ENCODE assay signal across 14 cellular contexts in the genomic region with DNA sequence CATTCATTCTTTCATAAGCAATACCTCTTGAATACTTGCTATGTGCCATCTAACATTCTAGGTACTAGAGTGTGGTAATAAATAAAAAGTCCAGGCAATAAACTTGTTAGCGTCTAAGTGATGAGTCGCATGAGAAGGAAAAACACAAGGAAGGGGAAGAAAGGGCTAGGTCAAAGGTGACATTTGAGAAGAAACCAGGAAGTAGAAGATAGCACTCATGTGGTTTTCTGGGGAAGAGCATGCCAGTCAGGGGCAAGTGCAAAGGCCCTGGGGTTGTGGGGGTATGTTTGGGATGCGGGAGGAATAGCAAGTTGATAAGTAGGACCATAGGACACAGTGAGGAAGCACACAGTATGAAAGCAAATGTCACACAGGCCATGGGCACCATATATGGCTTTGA.
"Had no signal": no experiment of that assay in that cellular context is flagged by ENCODE, and none has a peak within 500 bp of the region (broad histone marks: within the 10 kb centered on the region; RNA-seq: fewer than 3 reads in every experiment).

No MANE protein-coding gene starts in this region.

- H3K27me3 ChIP-seq: esophagus squamous epithelium, heart right ventricle, left lung, sigmoid colon, upper lobe of left lung had no signal

- DNase-seq: activated CD4-positive, alpha-beta T cell treated with anti-CD3 and anti-CD28 coated beads, Interleukin-2, amount 10 ng/mL, durations not matched to agents 24 days and 14 days; activated CD8-positive, alpha-beta memory T cell treated with anti-CD3 and anti-CD28 coated beads for 24 hours; activated naive CD4-positive, alpha-beta T cell treated with anti-CD3 and anti-CD28 coated beads, Interleukin-2, amount 50 U/mL, for 16 hours; amygdala; esophagus squamous epithelium; heart right ventricle; left lung; psoas muscle; sigmoid colon; stimulated activated CD4-positive, alpha-beta T cell treated with anti-CD3 and anti-CD28 coated beads, Interleukin-4, amount 100 ng/mL, for 1 hour; stimulated activated CD8-positive, alpha-beta memory T cell treated with anti-CD3 and anti-CD28 coated beads, Interleukin-4, amount 100 ng/mL, for 48 hours; upper lobe of left lung had no signal

- H3K9me3 ChIP-seq: esophagus squamous epithelium, heart right ventricle, left lung, psoas muscle, sigmoid colon, upper lobe of left lung had no signal

- H3K27ac Mint-ChIP-seq: activated CD4-positive, alpha-beta T cell treated with anti-CD3 and anti-CD28 coated beads, Interleukin-2, amount 10 ng/mL, durations not matched to agents 24 days and 14 days; stimulated activated naive CD8-positive, alpha-beta T cell treated with anti-CD3 and anti-CD28 coated beads, Interleukin-15, Interleukin-2, amounts not matched to agents 100 ng/mL and 50 ng/mL, for 24 hours had no signal

- H3K27ac ChIP-seq: esophagus squamous epithelium, heart right ventricle, left lung, psoas muscle, sigmoid colon, upper lobe of left lung had no signal

- H3K27me3 Mint-ChIP-seq: activated CD4-positive, alpha-beta T cell treated with anti-CD3 and anti-CD28 coated beads, Interleukin-2, amount 10 ng/mL, durations not matched to agents 24 days and 14 days; brain; stimulated activated naive CD8-positive, alpha-beta T cell treated with anti-CD3 and anti-CD28 coated beads, Interleukin-15, Interleukin-2, amounts not matched to agents 100 ng/mL and 50 ng/mL, for 24 hours had no signal

- H3K9me3 Mint-ChIP-seq: brain had no signal

- H3K4me3 Mint-ChIP-seq: activated CD4-positive, alpha-beta T cell treated with anti-CD3 and anti-CD28 coated beads, Interleukin-2, amount 10 ng/mL, durations not matched to agents 24 days and 14 days; brain; stimulated activated naive CD8-positive, alpha-beta T cell treated with anti-CD3 and anti-CD28 coated beads, Interleukin-15, Interleukin-2, amounts not matched to agents 100 ng/mL and 50 ng/mL, for 24 hours had no signal

- H3K4me1 ChIP-seq: esophagus squamous epithelium, left lung, psoas muscle, upper lobe of left lung had no signal

- ATAC-seq: heart right ventricle, left lung, psoas muscle had no signal

- H3K4me3 ChIP-seq: esophagus squamous epithelium, heart right ventricle, left lung, psoas muscle, sigmoid colon, upper lobe of left lung had no signal

- H3K36me3 ChIP-seq: heart right ventricle, left lung, sigmoid colon, upper lobe of left lung had no signal
